ENCODE assay signal across 28 cellular contexts in genomic region chr10:44775402-44775741, GRCh38.
"Had no signal": no experiment of that assay in that cellular context is flagged by ENCODE, and none has a peak within 500 bp of the region (broad histone marks: within the 10 kb centered on the region; RNA-seq: fewer than 3 reads in every experiment).

No MANE protein-coding gene starts in this region.

- DNase-seq: activated B cell treated with CpG ODN at 0.5 μM for 24 hours; activated CD4-positive, alpha-beta memory T cell treated with anti-CD3 and anti-CD28 coated beads for 36 hours; activated CD4-positive, alpha-beta T cell treated with anti-CD3 and anti-CD28 coated beads, Interleukin-2, amount 10 ng/mL, durations not matched to agents 24 days and 14 days; activated CD8-positive, alpha-beta memory T cell treated with anti-CD3 and anti-CD28 coated beads, Interleukin-2, amount 10 ng/mL, durations not matched to agents 7 days and 5 days; activated CD8-positive, alpha-beta memory T cell treated with anti-CD3 and anti-CD28 coated beads, Interleukin-2, amount 50 U/mL, for 4 hours; activated CD8-positive, alpha-beta T cell treated with anti-CD3 and anti-CD28 coated beads, Interleukin-2, amount 10 ng/mL, durations not matched to agents 7 days and 5 days; activated effector memory CD4-positive, alpha-beta T cell treated with anti-CD3 and anti-CD28 coated beads, Interleukin-2, amount 50 U/mL, for 16 hours; activated naive CD4-positive, alpha-beta T cell; activated naive CD4-positive, alpha-beta T cell treated with anti-CD3 and anti-CD28 coated beads, Interleukin-2, amount 10 ng/mL, durations not matched to agents 7 days and 5 days; activated naive CD8-positive, alpha-beta T cell treated with anti-CD3 and anti-CD28 coated beads, Interleukin-2, amount 10 ng/mL, durations not matched to agents 7 days and 5 days; activated T-cell treated with anti-CD3 and anti-CD28 coated beads, Interleukin-2, amount 50 U/mL, for 1 hour; activated T-cell treated with anti-CD3 and anti-CD28 coated beads, Interleukin-2, amount 50 U/mL, for 48 hours; brain microvascular endothelial cell; dorsolateral prefrontal cortex; effector memory CD4-positive, alpha-beta T cell; endodermal cell; foreskin melanocyte; heart right ventricle; T-helper 1 cell; T-helper 17 cell; T1000; WERI-Rb-1 had no signal

- H3K4me3 ChIP-seq: ascending aorta, coronary artery, dorsolateral prefrontal cortex, gastroesophageal sphincter, heart right ventricle had no signal

- H3K27ac ChIP-seq: ascending aorta, brain microvascular endothelial cell, dorsolateral prefrontal cortex, gastroesophageal sphincter, heart right ventricle, WERI-Rb-1 had no signal

- H3K9me3 ChIP-seq: ascending aorta, gastroesophageal sphincter, heart right ventricle had no signal

- H3K36me3 ChIP-seq: ascending aorta, brain microvascular endothelial cell, gastroesophageal sphincter, heart right ventricle, WERI-Rb-1 had no signal

- ATAC-seq: activated CD4-positive, CD25-positive, alpha-beta regulatory T cell treated with anti-CD3 and anti-CD28 coated beads, Interleukin-2, amount 50 U/mL, for 24 hours; activated CD8-positive, alpha-beta memory T cell treated with anti-CD3 and anti-CD28 coated beads, Interleukin-2, amount 10 ng/mL, durations not matched to agents 7 days and 5 days; activated CD8-positive, alpha-beta T cell treated with anti-CD3 and anti-CD28 coated beads, Interleukin-2, amount 10 ng/mL, durations not matched to agents 7 days and 5 days; activated naive CD4-positive, alpha-beta T cell treated with anti-CD3 and anti-CD28 coated beads, Interleukin-2, amount 50 U/mL, for 72 hours; esophagus mucosa; gastroesophageal sphincter; T-helper 17 cell had no signal

- H3K27me3 ChIP-seq: ascending aorta, brain microvascular endothelial cell, gastroesophageal sphincter had no signal

- H3K4me1 ChIP-seq: ascending aorta, gastroesophageal sphincter had no signal
